Comparison of ENCODE assay signal across 8 cellular contexts in genomic region chr11:66051766-66052663, GRCh38. TPM values are rescaled to one million over a fixed set of nuclear protein-coding genes. Genes with fewer than 3 reads are reported as not detected.
DNase-seq lines count a peak whose midpoint lies in the region; TF ChIP-seq lines count a peak whose summit lies in the region.

TSS of gene SF3B2 (plus strand) at chr11:66052364. CDS start at chr11:66052385, 21 bp downstream.

- WGBS in stomach, 5 donors, result 0 to 1% (median 0%) methylated on average over 19 to 84 of the region's 84 CpGs

- H4K20me1 ChIP-seq in neural cell (ENCODE audit: insufficient read depth), result no peaks in the 10 kb centered on the region

- H3K9me3 ChIP-seq in neural cell (ENCODE audit: low read length) (no peaks in the 10 kb centered on the region), stomach (no peaks in the 10 kb centered on the region)

- peak within 1 kb of the TSS; percentile 78 for H3K4me2 ChIP-seq in neural cell (ENCODE audit: low read length)

- no peak for TF ChIP-seq POLR2A in stomach (IDR thresholded peaks at IDR 0.05)

- no peaks in the 10 kb centered on the region for H3K27me3 ChIP-seq in H7 (ENCODE audit: control insufficient read depth, insufficient read depth, low read length)
- no peaks in the 10 kb centered on the region for H3K27me3 ChIP-seq in neural cell (ENCODE audit: insufficient read depth, low read depth, low read length)
- peaks cover 0 to 29% (median 19%) of the 10 kb centered on the region in 3 donors for H3K27me3 ChIP-seq in stomach

- TF ChIP-seq EP300 in neural cell (conservative IDR thresholded peaks at IDR 0.05; ENCODE audit: poor library complexity, severe bottlenecking) (peak; percentile 59), stomach (IDR thresholded peaks at IDR 0.05) (no peak)

- peak within 1 kb of the TSS; percentile 96 for H2AFZ ChIP-seq in neural cell (ENCODE audit: low read depth, low read length)

- H3K79me2 ChIP-seq in neural cell (replicated peaks; ENCODE audit: insufficient read depth, low read length), result peaks cover 27% of the 10 kb centered on the region

- intact Hi-C loops in stomach (cut with DNase I; ENCODE audit: low total_unique reads), result no loop called here

- peak within 1 kb of the TSS; percentile 97 for H3K9ac ChIP-seq in neural cell (ENCODE audit: low read length)

- DNase-seq in ELR (ENCODE audit: low read depth), result peak; percentile 98
- peak; percentile 97 for DNase-seq in H7
- peak; percentile 99 for DNase-seq in M059J (ENCODE audit: low read depth)
- peak; percentile 97 for DNase-seq in SHP77 (lab: John Stamatoyannopoulos, UW)
- peak; percentile 96 for DNase-seq in activated effector memory CD4-positive, alpha-beta T cell treated with Interleukin-2 at 50 U/mL for 16 hours
- peak; percentile 97 for DNase-seq in fibroblast of the aortic adventitia (ENCODE audit: low read depth)
- peak; percentile 98 for DNase-seq in stomach

- no peaks in the 10 kb centered on the region for H3K9me2 ChIP-seq in neural cell (ENCODE audit: insufficient read depth, low read length)

- TF ChIP-seq RAD21 in neural cell (conservative IDR thresholded peaks at IDR 0.05), result no peak

- H3K27ac ChIP-seq in neural cell (ENCODE audit: low read length), result peak within 1 kb of the TSS; percentile 98
- peak within 1 kb of the TSS; percentile 80 to 94 (median 86) for H3K27ac ChIP-seq in stomach

- peaks cover 28 to 50% (median 35%) of the 10 kb centered on the region in 4 donors for H3K4me1 ChIP-seq in stomach

- H3K36me3 ChIP-seq in H7 (replicated peaks; ENCODE audit: control insufficient read depth, insufficient read depth, low read length) (peaks cover 19% of the 10 kb centered on the region), neural cell (ENCODE audit: insufficient read depth, low read length) (no peaks in the 10 kb centered on the region), stomach (peaks cover 28 to 37% (median 33%) of the 10 kb centered on the region in 4 donors)

- H3K4me3 ChIP-seq in H7 (ENCODE audit: insufficient read depth, low read depth, low read length) (peak within 1 kb of the TSS; percentile 93), fibroblast of the aortic adventitia (ENCODE audit: low read depth, low read length) (peak within 1 kb of the TSS; percentile 92), neural cell (ENCODE audit: low read length) (peak within 1 kb of the TSS; percentile 100), stomach (peak within 1 kb of the TSS; percentile 72 to 98 (median 94))

- peaks cover 5% of the 10 kb centered on the region for H3F3A ChIP-seq in neural cell (ENCODE audit: insufficient read depth, low read length, poor library complexity, severe bottlenecking)

- TF ChIP-seq CTCF in fibroblast of the aortic adventitia (IDR thresholded peaks at IDR 0.05; ENCODE audit: insufficient read depth, low read length), result no peak
- TF ChIP-seq CTCF in neural cell (IDR thresholded peaks at IDR 0.05; ENCODE audit: poor library complexity, severe bottlenecking), result peak; percentile 24
- TF ChIP-seq CTCF in stomach (IDR thresholded peaks at IDR 0.05), result no peak

TF ChIP-seq in neural cell, 6 proteins besides CTCF, POLR2A, EP300 and RAD21:
- TF ChIP-seq POLR2AphosphoS5 (IDR thresholded peaks at IDR 0.05) (peak; percentile 93), EZH2 (IDR thresholded peaks at IDR 0.05; ENCODE audit: borderline replicate concordance, insufficient read depth, low read length, poor library complexity, severe bottlenecking) (no peak), TAF1 (IDR thresholded peaks at IDR 0.05; ENCODE audit: low read depth) (peak; percentile 73), REST (IDR thresholded peaks at IDR 0.05; ENCODE audit: borderline replicate concordance) (no peak), MXI1 (conservative IDR thresholded peaks at IDR 0.05; ENCODE audit: poor library complexity, severe bottlenecking) (peak; percentile 79), SMC3 (conservative IDR thresholded peaks at IDR 0.05; ENCODE audit: poor library complexity) (peak; percentile 13)

RNA-seq across cellular contexts. Expression of gene SF3B2, which starts in this region (rescaled TPM):
- 194 and 221 TPM in 2 replicates for total RNA-seq in H7 (2014; rRNA removed; shearing (Covaris generic))
- 164 and 233 TPM in 2 replicates for total RNA-seq in M059J (2014; rRNA removed; shearing (Covaris generic))
- total RNA-seq in fibroblast of the aortic adventitia (ENCODE audit: low replicate concordance), result 158 and 255 TPM in 2 replicates
- polyA plus RNA-seq in neural cell, result 121 and 145 TPM in 2 replicates
- 162 and 165 TPM in 2 replicates for polyA minus RNA-seq in neural cell
- total RNA-seq in stomach, result 100 to 1,000 TPM in 4 of 5 donors, 10 to 100 TPM in 1; 52.7 to 366 (median 164) TPM
- polyA plus RNA-seq in stomach, result 100 to 1,000 TPM in 1 of 3 donors, 10 to 100 TPM in 2; 71.4 to 110 (median 99.9) TPM

Comparison
In these comparisons a context has a peak if more than half of its experiments do, and no peak if none do; other contexts are left out.
1. Peak in every context shown above with its lines: DNase-seq, H3K4me3 ChIP-seq and H3K27ac ChIP-seq.